In the genomic region with DNA sequence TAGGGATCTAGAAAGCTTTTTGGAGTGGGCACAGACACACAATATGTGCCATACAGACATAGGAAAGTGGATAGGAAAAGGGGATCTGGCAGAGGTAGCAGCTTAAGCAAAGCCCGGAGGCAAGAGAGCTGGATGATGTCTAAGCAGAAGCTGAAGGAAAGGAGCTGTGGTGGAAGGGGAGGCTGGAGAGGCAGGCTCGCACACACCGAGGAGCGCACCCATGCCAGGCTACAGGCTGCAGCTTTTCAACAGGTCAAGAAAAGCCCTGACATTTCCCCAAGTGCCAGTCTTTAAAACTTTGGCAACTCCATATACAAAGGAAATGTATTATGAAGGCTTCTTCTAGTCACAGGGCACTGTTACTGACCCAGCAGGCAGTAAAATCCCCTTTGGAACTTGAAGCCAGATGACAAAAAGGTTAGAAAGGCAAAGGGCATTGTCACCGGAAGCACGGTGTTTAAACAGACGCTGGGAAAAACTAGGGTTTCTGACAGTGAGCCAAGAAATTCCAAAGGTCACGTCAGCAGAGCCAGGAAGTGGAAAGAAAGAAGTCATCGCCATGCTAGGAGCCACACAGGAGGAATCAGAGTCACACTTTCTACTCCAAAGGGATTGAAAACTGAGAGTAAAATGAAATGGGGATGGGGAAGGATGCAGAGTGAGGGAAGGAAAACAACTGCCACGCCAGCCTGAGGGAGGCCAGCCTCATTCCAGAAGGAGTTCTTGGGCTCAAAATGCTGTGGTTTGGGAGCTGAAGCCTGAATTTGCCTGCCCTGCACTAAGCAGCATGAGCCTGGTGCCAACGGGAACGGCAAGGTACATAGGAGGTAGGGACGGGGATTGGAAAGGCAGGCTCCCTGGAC, we compare ENCODE assay signal across 10 cellular contexts.
DNase-seq lines count a peak whose midpoint lies in the region; ATAC-seq, FAIRE-seq and TF ChIP-seq lines count a peak whose summit lies in the region.
"Had no signal": no experiment of that assay in that cellular context is flagged by ENCODE, and none has a peak within 500 bp of the region (broad histone marks: within the 10 kb centered on the region; RNA-seq: fewer than 3 reads in every experiment).

No MANE protein-coding gene starts in this region.

- H3K27me3 ChIP-seq in Caco-2 (replicated peaks; ENCODE audit: control insufficient read depth, insufficient read depth, low read length), result no peaks in the 10 kb centered on the region
- no peaks in the 10 kb centered on the region for H3K27me3 ChIP-seq in PC-9 (ENCODE audit: insufficient read depth, low read depth)
- no peaks in the 10 kb centered on the region for H3K27me3 ChIP-seq in fibroblast of lung (ENCODE audit: control insufficient read depth, insufficient read depth, low read length)
- H3K27me3 ChIP-seq in pancreas, result no peaks in the 10 kb centered on the region

- H3K4me1 ChIP-seq in Caco-2, result peaks cover 24% of the 10 kb centered on the region
- peaks cover 16% of the 10 kb centered on the region for H3K4me1 ChIP-seq in PC-9 (replicated peaks; ENCODE audit: insufficient read depth)
- H3K4me1 ChIP-seq in fibroblast of lung (ENCODE audit: control insufficient read depth, extremely low read depth, insufficient read depth, low read length), result peaks cover 10% of the 10 kb centered on the region
- peaks cover 0 to 13% (median 7%) of the 10 kb centered on the region in 3 donors for H3K4me1 ChIP-seq in pancreas

- no peaks in the 10 kb centered on the region for H3F3A ChIP-seq in PC-9 (ENCODE audit: insufficient read depth, low read depth)

- peak overlapping the region; percentile 92 for H3K27ac Mint-ChIP-seq in Caco-2 (ENCODE audit: unreplicated experiment)

- peak overlapping the region; percentile 42 for H3K9ac ChIP-seq in fibroblast of lung (ENCODE audit: insufficient read depth, low read length)

- TF ChIP-seq CTCF in Caco-2 (IDR thresholded peaks at IDR 0.05; ENCODE audit: insufficient read depth in 1 of 2, low read depth in 1 of 2, low read length in 1 of 2, severe bottlenecking in 1 of 2, unreplicated experiment in 1 of 2) (no peak), PC-9 (conservative IDR thresholded peaks at IDR 0.05) (no peak), fibroblast of lung (conservative IDR thresholded peaks at IDR 0.05 in 1 of 2, IDR thresholded peaks at IDR 0.05 in 1 of 2; ENCODE audit: low read depth in 1 of 2, low read length in 2 of 2) (no peak), pancreas (IDR thresholded peaks at IDR 0.05) (no peak)

- intact Hi-C loops in Caco-2 (cut with micrococcal nuclease; ENCODE audit: unreplicated experiment), result loop anchor here (1.0 to 10.0 kb wide), 2 partner anchors 25 to 64 kb away; a partner anchor contains a TSS
- intact Hi-C loops in PC-9 (cut with micrococcal nuclease; ENCODE audit: unreplicated experiment), result loop anchor here (2.0 to 5.0 kb wide), 2 partner anchors 48 to 66 kb away; a partner anchor contains a TSS
- intact Hi-C loops in pancreas (cut with DNase I), result no loop called here

- DNase-seq in Caco-2 (peak; percentile 64 to 78), PC-9 (peak; percentile 26 to 71), fibroblast of lung (ENCODE audit: low read depth in 2 of 2) (peak; percentile 83 to 87), pancreas (peak in 5 of 6 donors; percentile 45 to 80 (median 69)), GM19238 (ENCODE audit: insufficient read length, low spot score) (no peak), SKM-1 (lab: John Stamatoyannopoulos, UW; ENCODE audit: unreplicated experiment) (no peak)
- DNase-seq: stimulated activated CD4-positive, alpha-beta T cell treated with anti-CD3 and anti-CD28 coated beads, Interleukin-2, amount 100 ng/mL, for 48 hours had no signal

- H4K20me1 ChIP-seq in PC-9 (ENCODE audit: insufficient read depth) (no peaks in the 10 kb centered on the region), fibroblast of lung (ENCODE audit: control insufficient read depth, extremely low read depth, insufficient read depth, low read length) (no peaks in the 10 kb centered on the region)

- no peaks in the 10 kb centered on the region for H3K9me2 ChIP-seq in PC-9 (ENCODE audit: insufficient read depth)

- no peaks in the 10 kb centered on the region for H3K27me3 Mint-ChIP-seq in Caco-2 (ENCODE audit: insufficient read depth, unreplicated experiment)

- H3K4me2 ChIP-seq in PC-9 (peak overlapping the region; percentile 66), fibroblast of lung (ENCODE audit: extremely low read depth, insufficient read depth, low read length) (peak overlapping the region; percentile 81)

- H3K27ac ChIP-seq in PC-9, result peak overlapping the region; percentile 42; the same call in 1 of the 2 replicates
- peak overlapping the region; percentile 71 for H3K27ac ChIP-seq in fibroblast of lung (ENCODE audit: insufficient read depth, low read length)
- peak overlapping the region; percentile 52 to 87 (median 73) for H3K27ac ChIP-seq in pancreas

- no peaks in the 10 kb centered on the region for H3K79me2 ChIP-seq in PC-9 (ENCODE audit: low read depth)
- no peaks in the 10 kb centered on the region for H3K79me2 ChIP-seq in fibroblast of lung (ENCODE audit: control insufficient read depth, insufficient read depth, low read length)

- CTCF ChIA-PET in Caco-2 (lab: Charles Lee) (no interaction called here), PC-9 (lab: Charles Lee) (no interaction called here)

- peak; percentile 68 for FAIRE-seq in pancreas (lab: Jason Lieb, UNC)
- FAIRE-seq: GM18507 had no signal

- H3K4me3 ChIP-seq in Caco-2 (ENCODE audit: low read depth, low read length) (peak overlapping the region; percentile 41), PC-9 (peak overlapping the region; percentile 33; the same call in 1 of the 2 replicates), fibroblast of lung (replicated peaks in 1 of 4; ENCODE audit: control extremely low read depth in 1 of 4, insufficient read depth in 1 of 4, low read depth in 3 of 4, low read length in 4 of 4) (peak overlapping the region in 2 of 4 experiments; percentile 5 to 10), pancreas (peak overlapping the region in 2 of 4 donors; percentile 5 to 22)

- H3K36me3 Mint-ChIP-seq in Caco-2 (ENCODE audit: insufficient read depth, unreplicated experiment), result no peaks in the 10 kb centered on the region

- 18 to 19% methylated on average over 13 of the region's 13 CpGs for WGBS in pancreas, 2 donors

- POLR2A ChIA-PET in Caco-2 (lab: Charles Lee), result interaction anchor here (0.6 kb wide), 1 partner anchor 87 kb away, joined by 3 read pairs; no protein-coding TSS in a partner anchor
- POLR2A ChIA-PET in PC-9 (lab: Charles Lee; ENCODE audit: unreplicated experiment), result interaction anchor here (0.6 to 0.7 kb wide), 2 partner anchors 27 to 62 kb away, joined by 4 to 8 read pairs; no protein-coding TSS in a partner anchor

- no peaks in the 10 kb centered on the region for H3K9me3 Mint-ChIP-seq in Caco-2 (ENCODE audit: unreplicated experiment)

- H2AFZ ChIP-seq in PC-9 (peak overlapping the region; percentile 77; the same call in 1 of the 2 replicates), fibroblast of lung (ENCODE audit: low read length) (peak overlapping the region; percentile 96)

- ATAC-seq in pancreas, result peak; percentile 96 to 98 (median 96)
- ATAC-seq in GM18909 (IDR thresholded peaks at IDR 0.05; ENCODE audit: poor library complexity, unreplicated experiment), result no peak
- no peak for ATAC-seq in HG03139 (IDR thresholded peaks at IDR 0.05; ENCODE audit: unreplicated experiment)

- peaks cover 27% of the 10 kb centered on the region for H3K4me1 Mint-ChIP-seq in Caco-2 (ENCODE audit: low read depth, unreplicated experiment)

- BruUV-seq in Caco-2 (replicated peaks; lab: Mats Ljungman, UMichigan) (no TSS peak), PC-9 (replicated peaks; lab: Mats Ljungman, UMichigan) (no TSS peak)

- H3K9me3 ChIP-seq in Caco-2 (no peaks in the 10 kb centered on the region), PC-9 (ENCODE audit: insufficient read depth, low read depth) (no peaks in the 10 kb centered on the region), fibroblast of lung (ENCODE audit: control insufficient read depth, insufficient read depth, low read depth, low read length) (no peaks in the 10 kb centered on the region), pancreas (no peaks in the 10 kb centered on the region)

- H3K4me3 Mint-ChIP-seq in Caco-2 (ENCODE audit: unreplicated experiment), result peak overlapping the region; percentile 71

- no peaks in the 10 kb centered on the region for H3K36me3 ChIP-seq in Caco-2 (ENCODE audit: control insufficient read depth, insufficient read depth, low read length)
- no peaks in the 10 kb centered on the region for H3K36me3 ChIP-seq in PC-9 (ENCODE audit: low read depth)
- no peaks in the 10 kb centered on the region for H3K36me3 ChIP-seq in fibroblast of lung (ENCODE audit: control insufficient read depth, insufficient read depth, low read length)
- H3K36me3 ChIP-seq in pancreas, result no peaks in the 10 kb centered on the region

Comparison
In these comparisons a context has a peak if more than half of its experiments do, and no peak if none do; other contexts are left out.
1. DNase-seq: peak in Caco-2 (2 of 2), PC-9 (2 of 2), fibroblast of lung (2 of 2) and pancreas (5 of 6); none in GM19238 (single experiment) and SKM-1 (single experiment).
2. ATAC-seq: peak in pancreas (4 of 4); none in GM18909 (single experiment) and HG03139 (single experiment).
3. intact Hi-C loops: an anchor here in Caco-2 (1.0 to 10.0 kb wide) and PC-9 (2.0 to 5.0 kb wide); none called in pancreas.
4. Peak in every context shown above with its lines, with median percentiles within 50 percentile points of each other: H3K27ac ChIP-seq.